7 cellular contexts compared by ENCODE assay signal in genomic region chr15:74433592-74434259, GRCh38. TPM values are rescaled to one million over a fixed set of nuclear protein-coding genes. Genes with fewer than 3 reads are reported as not detected.
DNase-seq lines count a peak whose midpoint lies in the region; ATAC-seq and TF ChIP-seq lines count a peak whose summit lies in the region.

Gene SEMA7A (minus strand): TSS chr15:74433958. CDS start chr15:74433918, 40 bp downstream.

- TF ChIP-seq CTCF in GM13977 (IDR thresholded peaks at IDR 0.05; ENCODE audit: extremely low read depth, insufficient read depth, missing control alignments) (no peak), WTC11 (IDR thresholded peaks at IDR 0.05) (no peak), cardiac fibroblast (IDR thresholded peaks at IDR 0.05; ENCODE audit: low read depth, low read length) (no peak)

- peak within 1 kb of the TSS; percentile 53; the same call in 1 of the 2 replicates for H3K27ac Mint-ChIP-seq in WTC11

- peak within 1 kb of the TSS; percentile 69 for H3K4me3 Mint-ChIP-seq in WTC11

- peak; percentile 98 for DNase-seq in GM13977 (ENCODE audit: low spot score)
- peak; percentile 26 to 51 for DNase-seq in NCI-H1930 (lab: John Stamatoyannopoulos, UW)
- DNase-seq in WTC11 (ENCODE audit: low spot score), result peak; percentile 81
- peak; percentile 66 to 78 for DNase-seq in cardiac fibroblast (ENCODE audit: low read depth in 2 of 2)
- DNase-seq in inferior parietal cortex (ENCODE audit: extremely low spot score), result peak; percentile 74
- peak; percentile 64 to 74 for DNase-seq in stimulated activated CD4-positive, alpha-beta T cell treated with anti-CD3 and anti-CD28 coated beads, Interleukin-12 subunit alpha, Interleukin-12 subunit beta, amount 100 ng/mL, for 24 hours (ENCODE audit: low read depth in 2 of 2)

- H3K9me3 Mint-ChIP-seq in WTC11, result no peaks in the 10 kb centered on the region

- H3K36me3 Mint-ChIP-seq in WTC11, result no peaks in the 10 kb centered on the region

- CTCF ChIA-PET in WTC11 (lab: Charles Lee), result interaction anchor here (0.5 to 11.8 kb wide), 12 partner anchors 14 to 1250 kb away, joined by 3 to 136 read pairs (median 4); partner anchors contain the start of gene UBL7

- H3K27me3 Mint-ChIP-seq in WTC11 (ENCODE audit: low read depth), result peaks cover 32% of the 10 kb centered on the region

- in situ Hi-C loops in GM13977 (cut with MboI; ENCODE audit: low pct_unique_long_range_greater_than_20kb, low sequenced_read_pairs, unreplicated experiment), result no loop called here

- peak; percentile 55 for ATAC-seq in HG02610 (IDR thresholded peaks at IDR 0.05; ENCODE audit: unreplicated experiment)
- ATAC-seq in WTC11, result peak; percentile 80

- POLR2A ChIA-PET in WTC11 (lab: Charles Lee), result interaction anchor here (1.2 to 1.9 kb wide), 2 partner anchors 25 to 49 kb away, joined by 5 to 7 read pairs; no protein-coding TSS in a partner anchor

- H3K4me1 Mint-ChIP-seq in WTC11, result peaks cover 46% of the 10 kb centered on the region

- peak within 1 kb of the TSS; percentile 59 to 66 for H3K4me3 ChIP-seq in cardiac fibroblast (replicated peaks in 1 of 2; ENCODE audit: low read depth in 2 of 2, low read length in 2 of 2)

TF ChIP-seq in WTC11, 78 proteins besides CTCF, POLR2A, EP300 and RAD21 (continues in another document):
- TF ChIP-seq ESRRA (CRISPR knock-in tag; IDR thresholded peaks at IDR 0.05; ENCODE audit: borderline replicate concordance) (no peak; the same call in 1 of the 2 replicates), PRRX2 (CRISPR knock-in tag; IDR thresholded peaks at IDR 0.05) (no peak), GTF2I (CRISPR knock-in tag; conservative IDR thresholded peaks at IDR 0.05) (no peak), PREB (CRISPR knock-in tag; IDR thresholded peaks at IDR 0.05; ENCODE audit: borderline replicate concordance) (no peak), ZNF263 (CRISPR knock-in tag; IDR thresholded peaks at IDR 0.05; ENCODE audit: low read depth) (peak; percentile 42; the same call in 1 of the 2 replicates), ZNF219 (CRISPR knock-in tag; IDR thresholded peaks at IDR 0.05; ENCODE audit: borderline replicate concordance) (no peak), ZNF671 (CRISPR knock-in tag; IDR thresholded peaks at IDR 0.05) (no peak), ZSCAN18 (CRISPR knock-in tag; IDR thresholded peaks at IDR 0.05) (no peak), USF2 (CRISPR knock-in tag; IDR thresholded peaks at IDR 0.05) (0 out of 2 replicates have a peak, but pooled peaks have one; percentile 32), TEAD1 (CRISPR knock-in tag; IDR thresholded peaks at IDR 0.05) (0 out of 2 replicates have a peak, but pooled peaks have one; percentile 41), EMX1 (CRISPR knock-in tag; IDR thresholded peaks at IDR 0.05) (no peak), FOXP1 (CRISPR knock-in tag; IDR thresholded peaks at IDR 0.05; ENCODE audit: borderline replicate concordance) (peak; percentile 70; the same call in 1 of the 2 replicates), ZNF317 (CRISPR knock-in tag; IDR thresholded peaks at IDR 0.05; ENCODE audit: borderline replicate concordance, low read depth) (0 out of 2 replicates have a peak, but pooled peaks have one; percentile 32), JUN (CRISPR knock-in tag; IDR thresholded peaks at IDR 0.05) (peak; percentile 14; the same call in 1 of the 2 replicates), ATF1 (CRISPR knock-in tag; IDR thresholded peaks at IDR 0.05) (no peak), MLX (CRISPR knock-in tag; IDR thresholded peaks at IDR 0.05) (no peak), MXD4 (CRISPR knock-in tag; IDR thresholded peaks at IDR 0.05; ENCODE audit: borderline replicate concordance) (no peak), NFE2L1 (CRISPR knock-in tag; IDR thresholded peaks at IDR 0.05) (no peak), CREM (CRISPR knock-in tag; IDR thresholded peaks at IDR 0.05) (0 out of 2 replicates have a peak, but pooled peaks have one; percentile 29), NR1H2 (CRISPR knock-in tag; IDR thresholded peaks at IDR 0.05) (no peak), HMGA2 (CRISPR knock-in tag; IDR thresholded peaks at IDR 0.05) (no peak), ZNF232 (CRISPR knock-in tag; IDR thresholded peaks at IDR 0.05) (0 out of 2 replicates have a peak, but pooled peaks have one; percentile 68), E2F1 (CRISPR knock-in tag; IDR thresholded peaks at IDR 0.05) (no peak), ZMAT4 (CRISPR knock-in tag; IDR thresholded peaks at IDR 0.05) (no peak), RELA (CRISPR knock-in tag; IDR thresholded peaks at IDR 0.05; ENCODE audit: borderline replicate concordance) (no peak; the same call in 1 of the 2 replicates), IRF2 (CRISPR knock-in tag; IDR thresholded peaks at IDR 0.05; ENCODE audit: borderline replicate concordance, low read depth) (no peak), ATF6 (CRISPR knock-in tag; IDR thresholded peaks at IDR 0.05) (no peak)

RNA-seq across cellular contexts. Expression of gene SEMA7A, which starts in this region (rescaled TPM):
- total RNA-seq in WTC11 (2021), result 13.7 to 17.9 TPM (median 14.2 TPM) in 3 replicates

Comparison
In these comparisons a context has a peak if more than half of its experiments do, and no peak if none do; other contexts are left out.
1. Peak in every context shown above with its lines: DNase-seq, ATAC-seq and H3K4me3 ChIP-seq.
2. DNase-seq: peak in every context shown above with its lines; median percentile 98 in GM13977; 81 in WTC11; 74 in inferior parietal cortex; 72 in cardiac fibroblast; 69 in stimulated activated CD4-positive, alpha-beta T cell treated with anti-CD3 and anti-CD28 coated beads, Interleukin-12 subunit alpha, Interleukin-12 subunit beta, amount 100 ng/mL, for 24 hours; 38 in NCI-H1930.